In genomic region chr11:12639388-12639787, GRCh38 we compare ENCODE assay signal across 8 cellular contexts.
"Had no signal": no experiment of that assay in that cellular context is flagged by ENCODE, and none has a peak within 500 bp of the region (broad histone marks: within the 10 kb centered on the region; RNA-seq: fewer than 3 reads in every experiment).

No MANE protein-coding gene starts in this region.

- H3K4me3 Mint-ChIP-seq: H9 had no signal

- H3K4me3 ChIP-seq: GM23248 had no signal

- H2AFZ ChIP-seq: GM23248 had no signal

- DNase-seq: GM23248, GOT3, H9, HCEC 1CT, KBM-7 had no signal

- FAIRE-seq: H54, HTR-8/SVneo had no signal

- H3K27ac ChIP-seq: GM23248, KMS-11 had no signal

- H3K4me2 ChIP-seq: KMS-11 had no signal

- H3K9ac ChIP-seq: GM23248, KMS-11 had no signal
